In genomic region chr7:142908921-142909870, GRCh38 we compare ENCODE assay signal across 7 cellular contexts. TPM values are rescaled to one million over a fixed set of nuclear protein-coding genes. Genes with fewer than 3 reads are reported as not detected.
A peak's percentile ranks its signal among the peaks of the same experiment; 100 is the strongest.
DNase-seq lines count a peak whose midpoint lies in the region; ATAC-seq and TF ChIP-seq lines count a peak whose summit lies in the region.
"Had no signal": no experiment of that assay in that cellular context is flagged by ENCODE, and none has a peak within 500 bp of the region (broad histone marks: within the 10 kb centered on the region; RNA-seq: fewer than 3 reads in every experiment).

No MANE protein-coding gene starts in this region.

- ATAC-seq in GM21423 (IDR thresholded peaks at IDR 0.05; ENCODE audit: unreplicated experiment): no peak

- H3K4me1 ChIP-seq in spleen (peaks cover 0 to 18% (median 0%) of the 10 kb centered on the region in 6 donors), ovary (ENCODE audit: insufficient read depth) (no peaks in the 10 kb centered on the region)

- H3K27me3 ChIP-seq in spleen (replicated peaks in 1 of 7) (peaks cover 0 to 10% (median 0%) of the 10 kb centered on the region in 7 donors), ovary (no peaks in the 10 kb centered on the region)

- H3K27ac ChIP-seq in spleen: peak overlapping the region in 1 of 8 donors; percentile 46
- H3K27ac ChIP-seq in ovary: no peak overlapping the region

- peak; percentile 79 for DNase-seq in HT-29 (ENCODE audit: low spot score)
- DNase-seq in cardiac fibroblast (ENCODE audit: low read depth in 2 of 2): peak in 1 of 2 donors; percentile 3
- no peak for DNase-seq in spleen
- no peak for DNase-seq in ovary
- DNase-seq in activated T-cell treated with anti-CD3 and anti-CD28 coated beads, Interleukin-2, amount 50 U/mL, for 1 hour: no peak
- DNase-seq: NCI-H1694 treated with DMSO at 0.1 percent for 48 hours had no signal

- H3K9me3 ChIP-seq in spleen (peaks cover 0 to 12% (median 10%) of the 10 kb centered on the region in 8 donors), ovary (no peaks in the 10 kb centered on the region)

- TF ChIP-seq EP300 in ovary (IDR thresholded peaks at IDR 0.05): no peak

- intact Hi-C loops in spleen (cut with DNase I; ENCODE audit: low total_unique reads) (loop anchor here (10.0 kb wide), 1 partner anchor 76 kb away; no protein-coding TSS in a partner anchor), ovary (cut with DNase I) (no loop called here)

- WGBS in spleen, 5 donors: 57 to 62% (median 60%) methylated on average over 21 of the region's 21 CpGs
- WGBS in ovary, 3 donors: 60 to 69% (median 62%) methylated on average over 21 of the region's 21 CpGs

- H3K36me3 ChIP-seq in spleen (no peaks in the 10 kb centered on the region), ovary (no peaks in the 10 kb centered on the region)

- TF ChIP-seq POLR2A in spleen (IDR thresholded peaks at IDR 0.05) (no peak), ovary (IDR thresholded peaks at IDR 0.05) (no peak)

- TF ChIP-seq CTCF in cardiac fibroblast (IDR thresholded peaks at IDR 0.05; ENCODE audit: low read depth, low read length) (peak; percentile 7), spleen (IDR thresholded peaks at IDR 0.05 in 8 of 11, conservative IDR thresholded peaks at IDR 0.05 in 3 of 11) (peak in 6 of 11 experiments; percentile 19 to 60 (median 41)), ovary (IDR thresholded peaks at IDR 0.05) (no peak)

- H3K4me3 ChIP-seq in cardiac fibroblast (replicated peaks in 1 of 2; ENCODE audit: low read depth in 2 of 2, low read length in 2 of 2) (no peak overlapping the region), spleen (no peak overlapping the region), ovary (no peak overlapping the region)

RNA-seq across cellular contexts. Expression of gene TRPV6, which starts 23.7 kb away (rescaled TPM):
- 0.55 and 0.56 TPM in 2 replicates for total RNA-seq in HT-29 (2014; rRNA removed; shearing (Covaris generic))
- total RNA-seq in spleen (under 1 TPM in 4 of 7 donors, not detected in 3; 0.06 to 0.32 (median 0.25) TPM), ovary (1 to 10 TPM in 2 of 7 donors, under 1 TPM in 1, not detected in 4; 0.51 to 9.7 (median 1.5) TPM)
- polyA plus RNA-seq in spleen (under 1 TPM; 0.05 to 0.26 (median 0.16) TPM), ovary (under 1 TPM; 0.03 to 0.19 TPM)

RNA-seq across cellular contexts. Expression of gene TRPV5, which starts 24.4 kb away (rescaled TPM):
- 0.18 TPM in 1 of 2 replicates, not detected in the other for total RNA-seq in HT-29 (2014; rRNA removed; shearing (Covaris generic))
- under 1 TPM in 1 of 7 donors, not detected in 6; 0.20 TPM for total RNA-seq in spleen
- polyA plus RNA-seq in spleen: under 1 TPM in 2 of 3 donors, not detected in 1; 0.02 to 0.03 TPM
- total RNA-seq in ovary: not detected
- not detected for polyA plus RNA-seq in ovary

RNA-seq across cellular contexts. Expression of gene LLCFC1, which starts 30.1 kb away (rescaled TPM):
- total RNA-seq in HT-29 (2014; rRNA removed; shearing (Covaris generic)): not detected in 2 replicates
- total RNA-seq in spleen (not detected), ovary (not detected)
- polyA plus RNA-seq in spleen (under 1 TPM in 1 of 3 donors, not detected in 2; 0.18 TPM), ovary (not detected)

RNA-seq across cellular contexts. Expression of gene KEL, which starts 53.0 kb away (rescaled TPM):
- 0.13 TPM in 1 of 2 replicates, not detected in the other for total RNA-seq in HT-29 (2014; rRNA removed; shearing (Covaris generic))
- total RNA-seq in spleen (10 to 100 TPM in 3 of 7 donors, 1 to 10 TPM in 4; 4.1 to 27.4 (median 10.0) TPM), ovary (1 to 10 TPM in 2 of 7 donors, under 1 TPM in 4, not detected in 1; 0.20 to 2.5 (median 0.78) TPM)
- polyA plus RNA-seq in spleen (1 to 10 TPM; 3.3 to 5.0 (median 4.7) TPM), ovary (under 1 TPM; 0.11 to 0.13 TPM)

RNA-seq across cellular contexts. Expression of gene EPHB6, which starts 54.3 kb away (rescaled TPM):
- total RNA-seq in HT-29 (2014; rRNA removed; shearing (Covaris generic)): 35.9 and 45.9 TPM in 2 replicates
- total RNA-seq in spleen: 10 to 100 TPM; 12.3 to 15.5 (median 13.9) TPM
- polyA plus RNA-seq in spleen: 10 to 100 TPM; 11.3 to 28.8 (median 23.6) TPM
- 10 to 100 TPM; 17.9 to 41.1 (median 31.9) TPM for total RNA-seq in ovary
- 10 to 100 TPM; 10.7 to 14.1 TPM for polyA plus RNA-seq in ovary

Comparison
In these comparisons a context has a peak if more than half of its experiments do, and no peak if none do; other contexts are left out.
1. CTCF ChIP-seq: peak in cardiac fibroblast (single experiment) and spleen (6 of 11); none in ovary (0 of 3).